In genomic region chr11:100574894-100575769, GRCh38 we compare ENCODE assay signal across 11 cellular contexts.
A peak's percentile ranks its signal among the peaks of the same experiment; 100 is the strongest.
DNase-seq lines count a peak whose midpoint lies in the region; TF ChIP-seq lines count a peak whose summit lies in the region.
"Had no signal": no experiment of that assay in that cellular context is flagged by ENCODE, and none has a peak within 500 bp of the region (broad histone marks: within the 10 kb centered on the region; RNA-seq: fewer than 3 reads in every experiment).

No MANE protein-coding gene starts in this region.

- TF ChIP-seq POLR2A in spleen (IDR thresholded peaks at IDR 0.05): no peak

- no peaks in the 10 kb centered on the region for H3K9me3 Mint-ChIP-seq in CD14-positive monocyte
- H3K9me3 Mint-ChIP-seq in activated CD4-positive, alpha-beta memory T cell treated with anti-CD3 and anti-CD28 coated beads for 36 hours: no peaks in the 10 kb centered on the region
- H3K9me3 Mint-ChIP-seq: activated naive CD4-positive, alpha-beta T cell treated with anti-CD3 and anti-CD28 coated beads, Interleukin-2, amount 10 ng/mL, durations not matched to agents 7 days and 5 days had no signal

- H3K27ac Mint-ChIP-seq in CD14-positive monocyte: no peak overlapping the region
- no peak overlapping the region for H3K27ac Mint-ChIP-seq in activated CD4-positive, alpha-beta memory T cell treated with anti-CD3 and anti-CD28 coated beads for 36 hours
- H3K27ac Mint-ChIP-seq: activated naive CD4-positive, alpha-beta T cell treated with anti-CD3 and anti-CD28 coated beads, Interleukin-2, amount 10 ng/mL, durations not matched to agents 7 days and 5 days had no signal

- 77 to 85% (median 77%) methylated on average over 1 of the region's 1 CpG for WGBS in spleen, 5 donors

- no peaks in the 10 kb centered on the region for H3K36me3 Mint-ChIP-seq in CD14-positive monocyte
- no peaks in the 10 kb centered on the region for H3K36me3 Mint-ChIP-seq in activated CD4-positive, alpha-beta memory T cell treated with anti-CD3 and anti-CD28 coated beads for 36 hours
- H3K36me3 Mint-ChIP-seq: activated naive CD4-positive, alpha-beta T cell treated with anti-CD3 and anti-CD28 coated beads, Interleukin-2, amount 10 ng/mL, durations not matched to agents 7 days and 5 days had no signal

- no peak overlapping the region for H3K4me3 Mint-ChIP-seq in CD14-positive monocyte
- H3K4me3 Mint-ChIP-seq in activated CD4-positive, alpha-beta memory T cell treated with anti-CD3 and anti-CD28 coated beads for 36 hours: no peak overlapping the region
- H3K4me3 Mint-ChIP-seq: activated naive CD4-positive, alpha-beta T cell treated with anti-CD3 and anti-CD28 coated beads, Interleukin-2, amount 10 ng/mL, durations not matched to agents 7 days and 5 days had no signal

- POLR2A ChIA-PET in activated CD4-positive, alpha-beta memory T cell treated with anti-CD3 and anti-CD28 coated beads for 36 hours (lab: Charles Lee): no interaction called here

- DNase-seq in EH (ENCODE audit: low read depth): peak; percentile 57
- DNase-seq in NCI-H2081 treated with DMSO at 0.1 percent for 48 hours (lab: John Stamatoyannopoulos, UW): peak; percentile 41
- peak; percentile 22 for DNase-seq in cerebellar cortex (ENCODE audit: low spot score)
- DNase-seq in midbrain (lab: John Stamatoyannopoulos, UW): peak; percentile 26
- no peak for DNase-seq in spleen
- DNase-seq in CD14-positive monocyte (ENCODE audit: low spot score): no peak
- DNase-seq in activated CD4-positive, alpha-beta memory T cell treated with anti-CD3 and anti-CD28 coated beads for 36 hours: no peak
- DNase-seq in C1 segment of cervical spinal cord (lab: John Stamatoyannopoulos, UW): no peak
- DNase-seq: activated naive CD4-positive, alpha-beta T cell treated with anti-CD3 and anti-CD28 coated beads, Interleukin-2, amount 10 ng/mL, durations not matched to agents 7 days and 5 days; NCI-H1930; thyroid gland had no signal

- H3K36me3 ChIP-seq in spleen: no peaks in the 10 kb centered on the region
- H3K36me3 ChIP-seq: thyroid gland had no signal

- CTCF ChIA-PET in activated CD4-positive, alpha-beta memory T cell treated with anti-CD3 and anti-CD28 coated beads for 36 hours (lab: Charles Lee): no interaction called here

- no peak overlapping the region for H3K4me3 ChIP-seq in spleen
- H3K4me3 ChIP-seq: thyroid gland had no signal

- TF ChIP-seq CTCF in spleen (IDR thresholded peaks at IDR 0.05 in 8 of 11, conservative IDR thresholded peaks at IDR 0.05 in 3 of 11) (peak in 1 of 11 experiments; percentile 10), CD14-positive monocyte (IDR thresholded peaks at IDR 0.05) (no peak)

- H3K27me3 Mint-ChIP-seq in CD14-positive monocyte (ENCODE audit: low read depth in 3 of 3): no peaks in the 10 kb centered on the region
- H3K27me3 Mint-ChIP-seq in activated CD4-positive, alpha-beta memory T cell treated with anti-CD3 and anti-CD28 coated beads for 36 hours: no peaks in the 10 kb centered on the region
- H3K27me3 Mint-ChIP-seq: activated naive CD4-positive, alpha-beta T cell treated with anti-CD3 and anti-CD28 coated beads, Interleukin-2, amount 10 ng/mL, durations not matched to agents 7 days and 5 days had no signal

- H3K4me1 Mint-ChIP-seq in CD14-positive monocyte: no peaks in the 10 kb centered on the region
- H3K4me1 Mint-ChIP-seq in activated CD4-positive, alpha-beta memory T cell treated with anti-CD3 and anti-CD28 coated beads for 36 hours (ENCODE audit: low read depth): no peaks in the 10 kb centered on the region
- H3K4me1 Mint-ChIP-seq: activated naive CD4-positive, alpha-beta T cell treated with anti-CD3 and anti-CD28 coated beads, Interleukin-2, amount 10 ng/mL, durations not matched to agents 7 days and 5 days had no signal

- peaks cover 0 to 12% (median 1%) of the 10 kb centered on the region in 6 donors for H3K4me1 ChIP-seq in spleen
- H3K4me1 ChIP-seq: thyroid gland had no signal

- no peaks in the 10 kb centered on the region for H3K27me3 ChIP-seq in spleen (replicated peaks in 1 of 7)
- H3K27me3 ChIP-seq: thyroid gland had no signal

- H3K27ac ChIP-seq in spleen: no peak overlapping the region
- H3K27ac ChIP-seq: thyroid gland had no signal

- no peaks in the 10 kb centered on the region for H3K9me3 ChIP-seq in spleen
- H3K9me3 ChIP-seq: thyroid gland had no signal

- intact Hi-C loops in spleen (cut with DNase I; ENCODE audit: low total_unique reads): loop anchor here (5.0 kb wide), 1 partner anchor 282 kb away; no protein-coding TSS in a partner anchor
- intact Hi-C loops in CD14-positive monocyte (cut with micrococcal nuclease): loop anchor here in 1 of 2 donors (5.0 kb wide), 1 partner anchor 357 kb away; no protein-coding TSS in a partner anchor
- intact Hi-C loops in activated CD4-positive, alpha-beta memory T cell treated with anti-CD3 and anti-CD28 coated beads for 36 hours (cut with micrococcal nuclease): no loop called here

Comparison
In these comparisons a context has a peak if more than half of its experiments do, and no peak if none do; other contexts are left out.
1. DNase-seq: peak in EH (single experiment), NCI-H2081 treated with DMSO at 0.1 percent for 48 hours (single experiment), cerebellar cortex (single experiment) and midbrain (single experiment); none in spleen (single experiment), CD14-positive monocyte (single experiment), activated CD4-positive, alpha-beta memory T cell treated with anti-CD3 and anti-CD28 coated beads for 36 hours (single experiment) and C1 segment of cervical spinal cord (0 of 14).